Comparison of ENCODE assay signal across 15 cellular contexts in the genomic region with DNA sequence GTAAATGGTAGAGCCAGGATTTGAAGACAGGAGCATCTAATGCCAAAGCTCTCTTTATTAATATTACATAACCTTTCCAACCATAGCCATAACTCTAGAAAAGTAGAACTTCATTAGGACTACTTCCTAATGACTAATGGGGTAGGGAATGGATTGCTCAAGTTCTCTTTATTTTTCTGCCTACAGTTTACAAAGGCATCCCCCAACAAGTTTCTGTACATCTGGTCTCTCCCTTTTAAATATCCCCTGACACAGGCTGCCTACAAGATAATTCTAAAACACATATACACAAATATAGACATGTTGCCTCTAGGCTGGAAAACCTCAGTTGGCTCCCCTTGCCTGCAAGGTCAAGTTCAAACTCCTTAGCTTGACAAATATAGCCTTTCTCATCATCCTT.
DNase-seq lines count a peak whose midpoint lies in the region; ATAC-seq and TF ChIP-seq lines count a peak whose summit lies in the region.
"Had no signal": no experiment of that assay in that cellular context is flagged by ENCODE, and none has a peak within 500 bp of the region (broad histone marks: within the 10 kb centered on the region; RNA-seq: fewer than 3 reads in every experiment).

No MANE protein-coding gene starts in this region.

- H3K4me1 ChIP-seq in mesenchymal stem cell (ENCODE audit: control insufficient read depth, insufficient read depth, low read depth, low read length): no peaks in the 10 kb centered on the region
- H3K4me1 ChIP-seq in vagina: peaks cover 7% of the 10 kb centered on the region
- H3K4me1 ChIP-seq: A549 had no signal

- no peak overlapping the region for H2AK5ac ChIP-seq in mesenchymal stem cell (ENCODE audit: low read length, severe bottlenecking)

- H4K91ac ChIP-seq in mesenchymal stem cell (ENCODE audit: low read length): no peak overlapping the region

- H4K8ac ChIP-seq in mesenchymal stem cell (ENCODE audit: low read length): no peak overlapping the region

- intact Hi-C loops in vagina (cut with DNase I): no loop called here

- no peak overlapping the region for H3K14ac ChIP-seq in mesenchymal stem cell (ENCODE audit: low read length in 2 of 2)

- TF ChIP-seq CTCF in epithelial cell of esophagus (IDR thresholded peaks at IDR 0.05; ENCODE audit: insufficient read depth, low read depth, low read length, missing control alignments) (no peak), vagina (IDR thresholded peaks at IDR 0.05) (no peak)

- H3K36me3 ChIP-seq in mesenchymal stem cell (ENCODE audit: control insufficient read depth in 1 of 2, insufficient read depth in 2 of 2, low read depth in 1 of 2, low read length in 2 of 2) (no peaks in the 10 kb centered on the region), vagina (no peaks in the 10 kb centered on the region)

- H3K27me3 Mint-ChIP-seq in activated CD8-positive, alpha-beta memory T cell treated with anti-CD3 and anti-CD28 coated beads, Interleukin-2, amount 10 ng/mL, durations not matched to agents 7 days and 5 days: no peaks in the 10 kb centered on the region

- H3K27me3 ChIP-seq in mesenchymal stem cell (ENCODE audit: control insufficient read depth in 1 of 2, insufficient read depth in 1 of 2, low read length in 2 of 2) (peaks cover 0 to 8% of the 10 kb centered on the region in 2 experiments), vagina (no peaks in the 10 kb centered on the region)

- peaks cover 0 to 5% of the 10 kb centered on the region in 2 donors for H3K36me3 Mint-ChIP-seq in activated naive CD4-positive, alpha-beta T cell treated with anti-CD3 and anti-CD28 coated beads, Interleukin-2, amount 50 U/mL, for 72 hours
- no peaks in the 10 kb centered on the region for H3K36me3 Mint-ChIP-seq in activated CD8-positive, alpha-beta memory T cell treated with anti-CD3 and anti-CD28 coated beads, Interleukin-2, amount 10 ng/mL, durations not matched to agents 7 days and 5 days
- H3K36me3 Mint-ChIP-seq: CD4-positive, alpha-beta memory T cell had no signal

- H2BK5ac ChIP-seq in mesenchymal stem cell (ENCODE audit: low read depth, low read length, poor library complexity, severe bottlenecking): no peak overlapping the region

- H3K79me1 ChIP-seq in mesenchymal stem cell (replicated peaks; ENCODE audit: low read length, poor library complexity, severe bottlenecking): no peaks in the 10 kb centered on the region

- no peak overlapping the region for H3K27ac Mint-ChIP-seq in activated naive CD4-positive, alpha-beta T cell treated with anti-CD3 and anti-CD28 coated beads, Interleukin-2, amount 50 U/mL, for 72 hours
- H3K27ac Mint-ChIP-seq in activated CD8-positive, alpha-beta memory T cell treated with anti-CD3 and anti-CD28 coated beads, Interleukin-2, amount 10 ng/mL, durations not matched to agents 7 days and 5 days: no peak overlapping the region
- H3K27ac Mint-ChIP-seq: CD4-positive, alpha-beta memory T cell; H9 had no signal

- H3K4me1 Mint-ChIP-seq in activated CD8-positive, alpha-beta memory T cell treated with anti-CD3 and anti-CD28 coated beads, Interleukin-2, amount 10 ng/mL, durations not matched to agents 7 days and 5 days: no peaks in the 10 kb centered on the region
- H3K4me1 Mint-ChIP-seq: H9 had no signal

- no peak overlapping the region for H3K27ac ChIP-seq in mesenchymal stem cell (ENCODE audit: low read length, poor library complexity, severe bottlenecking)
- H3K27ac ChIP-seq in vagina: no peak overlapping the region
- H3K27ac ChIP-seq: A549, C4-2B had no signal

- DNase-seq in amniotic epithelial cell (ENCODE audit: low read depth) (peak; percentile 84), epithelial cell of esophagus (ENCODE audit: low read depth) (peak; percentile 57), mesenchymal stem cell (peak; percentile 55), vagina (ENCODE audit: extremely low spot score in 2 of 2) (no peak)
- DNase-seq in activated naive CD4-positive, alpha-beta T cell treated with anti-CD3 and anti-CD28 coated beads, Interleukin-2, amount 50 U/mL, for 72 hours (ENCODE audit: low spot score in 2 of 2): no peak
- no peak for DNase-seq in activated CD8-positive, alpha-beta memory T cell treated with anti-CD3 and anti-CD28 coated beads, Interleukin-2, amount 10 ng/mL, durations not matched to agents 7 days and 5 days
- DNase-seq: AML-193; CD4-positive, alpha-beta memory T cell; DMS153; DMS79; GDM1; H9 had no signal

- no peak overlapping the region for H3K4me2 ChIP-seq in mesenchymal stem cell (ENCODE audit: low read length, poor library complexity, severe bottlenecking)
- H3K4me2 ChIP-seq: A549 had no signal

- peaks cover 0 to 6% of the 10 kb centered on the region in 2 donors for H3K9me3 Mint-ChIP-seq in activated naive CD4-positive, alpha-beta T cell treated with anti-CD3 and anti-CD28 coated beads, Interleukin-2, amount 50 U/mL, for 72 hours
- H3K9me3 Mint-ChIP-seq in activated CD8-positive, alpha-beta memory T cell treated with anti-CD3 and anti-CD28 coated beads, Interleukin-2, amount 10 ng/mL, durations not matched to agents 7 days and 5 days (ENCODE audit: low read depth): no peaks in the 10 kb centered on the region
- H3K9me3 Mint-ChIP-seq: H9 had no signal

- H2AFZ ChIP-seq in mesenchymal stem cell (ENCODE audit: low read depth, low read length): no peak overlapping the region

- H2BK12ac ChIP-seq in mesenchymal stem cell (ENCODE audit: low read length in 2 of 2): no peak overlapping the region

- H3K9me3 ChIP-seq in mesenchymal stem cell (ENCODE audit: control insufficient read depth, low read length) (peaks cover 4% of the 10 kb centered on the region), vagina (no peaks in the 10 kb centered on the region)
- H3K9me3 ChIP-seq: A549 had no signal

- CTCF ChIA-PET in activated CD8-positive, alpha-beta memory T cell treated with anti-CD3 and anti-CD28 coated beads, Interleukin-2, amount 10 ng/mL, durations not matched to agents 7 days and 5 days (lab: Charles Lee): interaction anchor here (1.5 kb wide), 1 partner anchor 793 kb away, joined by 6 read pairs; no protein-coding TSS in a partner anchor

- no peak for ATAC-seq in activated naive CD4-positive, alpha-beta T cell treated with anti-CD3 and anti-CD28 coated beads, Interleukin-2, amount 50 U/mL, for 72 hours
- ATAC-seq in activated CD8-positive, alpha-beta memory T cell treated with anti-CD3 and anti-CD28 coated beads, Interleukin-2, amount 10 ng/mL, durations not matched to agents 7 days and 5 days: no peak
- ATAC-seq: A549, HepG2 had no signal

- no peak overlapping the region for H3K4ac ChIP-seq in mesenchymal stem cell (ENCODE audit: low read depth in 1 of 2, low read length in 2 of 2)

- no peak overlapping the region for H3K4me3 ChIP-seq in epithelial cell of esophagus (ENCODE audit: low read length)
- H3K4me3 ChIP-seq in mesenchymal stem cell (ENCODE audit: insufficient read depth in 1 of 2, low read depth in 1 of 2, low read length in 2 of 2): no peak overlapping the region
- H3K4me3 ChIP-seq in vagina: no peak overlapping the region
- H3K4me3 ChIP-seq: A549 had no signal

- no peak for TF ChIP-seq POLR2A in vagina (IDR thresholded peaks at IDR 0.05)

- H3K4me3 Mint-ChIP-seq in activated CD8-positive, alpha-beta memory T cell treated with anti-CD3 and anti-CD28 coated beads, Interleukin-2, amount 10 ng/mL, durations not matched to agents 7 days and 5 days: no peak overlapping the region
- H3K4me3 Mint-ChIP-seq: CD4-positive, alpha-beta memory T cell; H9 had no signal

- H3K23ac ChIP-seq in mesenchymal stem cell (ENCODE audit: low read length in 2 of 2): no peak overlapping the region

- no peak overlapping the region for H3K9ac ChIP-seq in mesenchymal stem cell (ENCODE audit: low read length)

- no peak overlapping the region for H2BK120ac ChIP-seq in mesenchymal stem cell (ENCODE audit: low read depth, low read length)

- H3K18ac ChIP-seq in mesenchymal stem cell (ENCODE audit: low read depth in 1 of 2, low read length in 2 of 2): no peak overlapping the region

- no peak overlapping the region for H2BK15ac ChIP-seq in mesenchymal stem cell (ENCODE audit: low read depth, poor library complexity, severe bottlenecking)

Comparison
In these comparisons a context has a peak if more than half of its experiments do, and no peak if none do; other contexts are left out.
1. DNase-seq: peak in amniotic epithelial cell (single experiment), epithelial cell of esophagus (single experiment) and mesenchymal stem cell (single experiment); none in vagina (0 of 2), activated naive CD4-positive, alpha-beta T cell treated with anti-CD3 and anti-CD28 coated beads, Interleukin-2, amount 50 U/mL, for 72 hours (0 of 2) and activated CD8-positive, alpha-beta memory T cell treated with anti-CD3 and anti-CD28 coated beads, Interleukin-2, amount 10 ng/mL, durations not matched to agents 7 days and 5 days (single experiment).